Comparison of ENCODE assay signal across 1 cellular context in genomic region chr7:73839290-73839689, GRCh38.
TF ChIP-seq lines count a peak whose summit lies in the region.

No MANE protein-coding gene starts in this region.

TF ChIP-seq in H1, 55 proteins besides CTCF, POLR2A, EP300 and RAD21:
- TF ChIP-seq SIN3A (conservative IDR thresholded peaks at IDR 0.05 in 1 of 2, IDR thresholded peaks at IDR 0.05 in 1 of 2; ENCODE audit: low read depth in 1 of 2, low read length in 2 of 2) (no peak), TEAD4 (IDR thresholded peaks at IDR 0.05; ENCODE audit: low read depth, low read length) (no peak), POU5F1 (IDR thresholded peaks at IDR 0.05; ENCODE audit: low read depth, low read length) (no peak), ZNF274 (IDR thresholded peaks at IDR 0.05; ENCODE audit: borderline replicate concordance, extremely low read depth, low read length) (no peak), EGR1 (IDR thresholded peaks at IDR 0.05; ENCODE audit: borderline replicate concordance, low read depth, low read length) (no peak), TAF7 (optimal IDR thresholded peaks at IDR 0.05; ENCODE audit: borderline replicate concordance, low read depth, low read length) (no peak), RNF2 (IDR thresholded peaks at IDR 0.05; ENCODE audit: borderline replicate concordance, low read depth, low read length, missing control alignments, poor library complexity, severe bottlenecking) (no peak), EZH2 (IDR thresholded peaks at IDR 0.05; ENCODE audit: low read depth, low read length, severe bottlenecking) (no peak), PHF8 (conservative IDR thresholded peaks at IDR 0.05; ENCODE audit: low read depth, low read length) (no peak), CTBP2 (IDR thresholded peaks at IDR 0.05; ENCODE audit: borderline replicate concordance, insufficient read depth, insufficient read length, low read length) (no peak), POLR2AphosphoS5 (IDR thresholded peaks at IDR 0.05; ENCODE audit: low read depth, low read length) (no peak), BCL11A (IDR thresholded peaks at IDR 0.05; ENCODE audit: low read depth in 2 of 2, low read length in 2 of 2) (no peak), JUND (IDR thresholded peaks at IDR 0.05; ENCODE audit: low read length) (no peak), CBX8 (IDR thresholded peaks at IDR 0.05; ENCODE audit: borderline replicate concordance, low read depth, low read length) (no peak), KDM4A (IDR thresholded peaks at IDR 0.05; ENCODE audit: low read depth, low read length, severe bottlenecking) (no peak), ASH2L (IDR thresholded peaks at IDR 0.05; ENCODE audit: low read length) (no peak), SIX5 (IDR thresholded peaks at IDR 0.05; ENCODE audit: low read depth, low read length) (no peak), CBX5 (IDR thresholded peaks at IDR 0.05; ENCODE audit: low read depth, low read length) (no peak)
